ENCODE assay signal across 25 cellular contexts in genomic region chr12:23929906-23930305, GRCh38. TPM values are rescaled to one million over a fixed set of nuclear protein-coding genes. Genes with fewer than 3 reads are reported as not detected.
"Had no signal": no experiment of that assay in that cellular context is flagged by ENCODE, and none has a peak within 500 bp of the region (broad histone marks: within the 10 kb centered on the region; RNA-seq: fewer than 3 reads in every experiment).

No MANE protein-coding gene starts in this region.

- H3K27ac Mint-ChIP-seq: activated CD4-positive, alpha-beta T cell treated with anti-CD3 and anti-CD28 coated beads for 36 hours; activated naive CD8-positive, alpha-beta T cell; naive thymus-derived CD8-positive, alpha-beta T cell; stimulated activated naive B cell treated with anti-CD40 and anti-IgM and Interleukin-4, amounts not matched to agents 10 μg/mL and 1 μg/mL and 100 μg/mL, for 72 hours had no signal

- H3K27me3 ChIP-seq: body of pancreas, gastrocnemius medialis, left lung, stomach, thyroid gland, upper lobe of left lung, vagina had no signal

- H3K27ac ChIP-seq: body of pancreas, gastrocnemius medialis, left lung, lower lobe of right lung, stomach, thyroid gland, upper lobe of left lung, vagina had no signal

- H3K4me1 ChIP-seq: body of pancreas, gastrocnemius medialis, left lung, lower lobe of right lung, stomach, thyroid gland, upper lobe of left lung, vagina had no signal

- H3K4me3 Mint-ChIP-seq: activated CD4-positive, alpha-beta T cell treated with anti-CD3 and anti-CD28 coated beads for 36 hours; activated naive CD8-positive, alpha-beta T cell; naive thymus-derived CD8-positive, alpha-beta T cell; stimulated activated naive B cell treated with anti-CD40 and anti-IgM and Interleukin-4, amounts not matched to agents 10 μg/mL and 1 μg/mL and 100 μg/mL, for 72 hours had no signal

- H3K27me3 Mint-ChIP-seq: activated CD4-positive, alpha-beta T cell treated with anti-CD3 and anti-CD28 coated beads for 36 hours; activated naive CD8-positive, alpha-beta T cell; naive thymus-derived CD8-positive, alpha-beta T cell; stimulated activated naive B cell treated with anti-CD40 and anti-IgM and Interleukin-4, amounts not matched to agents 10 μg/mL and 1 μg/mL and 100 μg/mL, for 72 hours had no signal

- H3K9me3 ChIP-seq: body of pancreas, gastrocnemius medialis, left lung, lower lobe of right lung, thyroid gland, upper lobe of left lung, vagina had no signal

- H3K4me1 Mint-ChIP-seq: activated CD4-positive, alpha-beta T cell treated with anti-CD3 and anti-CD28 coated beads for 36 hours; naive thymus-derived CD8-positive, alpha-beta T cell; stimulated activated naive B cell treated with anti-CD40 and anti-IgM and Interleukin-4, amounts not matched to agents 10 μg/mL and 1 μg/mL and 100 μg/mL, for 72 hours had no signal

- H3K9me3 Mint-ChIP-seq: stimulated activated naive B cell treated with anti-CD40 and anti-IgM and Interleukin-4, amounts not matched to agents 10 μg/mL and 1 μg/mL and 100 μg/mL, for 72 hours had no signal

- H3K36me3 ChIP-seq: gastrocnemius medialis, left lung, lower lobe of right lung, stomach, thyroid gland, upper lobe of left lung, vagina had no signal

- DNase-seq: activated CD4-positive, alpha-beta T cell treated with anti-CD3 and anti-CD28 coated beads for 36 hours; activated CD4-positive, alpha-beta T cell treated with anti-CD3 and anti-CD28 coated beads, Interleukin-2, amount 50 U/mL, for 4 hours; activated CD4-positive, CD25-positive, alpha-beta regulatory T cell; activated effector memory CD4-positive, alpha-beta T cell treated with Interleukin-2 at 50 U/mL for 16 hours; activated naive CD4-positive, alpha-beta T cell treated with Interleukin-2 at 50 U/mL for 16 hours; activated T-cell treated with anti-CD3 and anti-CD28 coated beads for 4 hours; anterior cingulate cortex; body of pancreas; cerebellar nuclear complex; cortex of kidney; gastrocnemius medialis; glutamatergic neuron; left lung; lower lobe of right lung; mesenchymal stem cell; naive thymus-derived CD8-positive, alpha-beta T cell; stimulated activated CD4-positive, alpha-beta T cell treated with anti-CD3 and anti-CD28 coated beads, Interleukin-15, amount 100 ng/mL, for 24 hours; stimulated activated CD4-positive, alpha-beta T cell treated with anti-CD3 and anti-CD28 coated beads, Interleukin-2, amount 100 ng/mL, for 24 hours; stimulated activated naive B cell treated with anti-CD40 and anti-IgM and Interleukin-4, amounts not matched to agents 10 μg/mL and 1 μg/mL and 100 μg/mL, for 72 hours; stomach; thyroid gland; upper lobe of left lung had no signal

- H3K4me3 ChIP-seq: body of pancreas, gastrocnemius medialis, left lung, lower lobe of right lung, stomach, thyroid gland, upper lobe of left lung, vagina had no signal

- H3K36me3 Mint-ChIP-seq: activated naive CD8-positive, alpha-beta T cell; naive thymus-derived CD8-positive, alpha-beta T cell; stimulated activated naive B cell treated with anti-CD40 and anti-IgM and Interleukin-4, amounts not matched to agents 10 μg/mL and 1 μg/mL and 100 μg/mL, for 72 hours had no signal

- ATAC-seq: activated CD4-positive, alpha-beta T cell treated with anti-CD3 and anti-CD28 coated beads for 36 hours; body of pancreas; gastrocnemius medialis; left lung; lower lobe of right lung; naive thymus-derived CD8-positive, alpha-beta T cell had no signal

RNA-seq across cellular contexts. Expression of gene SOX5, which starts 19.6 kb away (rescaled TPM):
- total RNA-seq: naive thymus-derived CD8-positive, alpha-beta T cell; T-helper 2 cell treated with Interferon-gamma antibody and Interleukin-4, amounts not matched to agents 100 ng/mL and 5 ng/mL, for 36 hours had no signal
